9 cellular contexts compared by ENCODE assay signal in genomic region chr6:100573169-100573568, GRCh38.
DNase-seq lines count a peak whose midpoint lies in the region; ATAC-seq, FAIRE-seq and TF ChIP-seq lines count a peak whose summit lies in the region.
"Had no signal": no experiment of that assay in that cellular context is flagged by ENCODE, and none has a peak within 500 bp of the region (broad histone marks: within the 10 kb centered on the region; RNA-seq: fewer than 3 reads in every experiment).

No MANE protein-coding gene starts in this region.

- CTCF ChIA-PET in GM10248 (lab: Yijun Ruan, JAX) = interaction anchor here (0.8 to 1.9 kb wide), 3 partner anchors 16 to 21 kb away, joined by 3 to 10 read pairs (median 3); no protein-coding TSS in a partner anchor

- no peak for ATAC-seq in HG03469 (IDR thresholded peaks at IDR 0.05; ENCODE audit: unreplicated experiment)
- ATAC-seq in HG03196 (IDR thresholded peaks at IDR 0.05; ENCODE audit: unreplicated experiment) = no peak

- FAIRE-seq in GM12891 (lab: Jason Lieb, UNC) = no peak

- no peak overlapping the region for H3K4me3 ChIP-seq in NB4 (ENCODE audit: low read depth, low read length)

- no peak for DNase-seq in GM10248 (ENCODE audit: extremely low spot score)
- DNase-seq in NB4 (ENCODE audit: low read depth) = peak; percentile 36
- peak; percentile 17 to 60 for DNase-seq in dermis microvascular lymphatic vessel endothelial cell (ENCODE audit: low read depth in 2 of 2)
- peak; percentile 41 for DNase-seq in non-pigmented ciliary epithelial cell (ENCODE audit: low read depth)
- no peak for DNase-seq in GM12891 (ENCODE audit: insufficient read length, low spot score)
- DNase-seq in NCI-H1694 treated with DMSO at 0.1 percent for 48 hours (lab: John Stamatoyannopoulos, UW) = no peak
- DNase-seq: amygdala had no signal

- no peak for TF ChIP-seq POLR2A in NB4 (IDR thresholded peaks at IDR 0.05; ENCODE audit: extremely low read depth, insufficient read length)
- no peak for TF ChIP-seq POLR2A in GM12891 (IDR thresholded peaks at IDR 0.05; ENCODE audit: low read depth, low read length)

- POLR2A ChIA-PET in GM10248 (lab: Yijun Ruan, JAX) = no interaction called here

- TF ChIP-seq CTCF in GM10248 (IDR thresholded peaks at IDR 0.05; ENCODE audit: control extremely low read depth, extremely low read depth, low read depth, missing control alignments) = peak; percentile 7
- peak; percentile 27 for TF ChIP-seq CTCF in NB4 (IDR thresholded peaks at IDR 0.05; ENCODE audit: low read depth, low read length)

TF ChIP-seq in GM12891, 5 proteins besides CTCF, POLR2A, EP300 and RAD21:
- no peak for TF ChIP-seq POLR2AphosphoS5 (IDR thresholded peaks at IDR 0.05; ENCODE audit: low read depth, low read length)
- TF ChIP-seq SPI1 (IDR thresholded peaks at IDR 0.05; ENCODE audit: low read depth, low read length) = no peak
- TF ChIP-seq PAX5 (IDR thresholded peaks at IDR 0.05; ENCODE audit: insufficient read depth, low read length, severe bottlenecking) = no peak
- TF ChIP-seq POU2F2 (IDR thresholded peaks at IDR 0.05; ENCODE audit: low read depth, low read length) = no peak
- no peak for TF ChIP-seq TAF1 (IDR thresholded peaks at IDR 0.05; ENCODE audit: low read depth, low read length)

Comparison
In these comparisons a context has a peak if more than half of its experiments do, and no peak if none do; other contexts are left out.
1. DNase-seq: peak in NB4 (single experiment), dermis microvascular lymphatic vessel endothelial cell (2 of 2) and non-pigmented ciliary epithelial cell (single experiment); none in GM10248 (single experiment), GM12891 (single experiment) and NCI-H1694 treated with DMSO at 0.1 percent for 48 hours (single experiment).